In genomic region chr16:82011199-82011641, GRCh38 we compare ENCODE assay signal across 8 cellular contexts. TPM values are rescaled to one million over a fixed set of nuclear protein-coding genes. Genes with fewer than 3 reads are reported as not detected.
DNase-seq lines count a peak whose midpoint lies in the region; ATAC-seq and TF ChIP-seq lines count a peak whose summit lies in the region.

Gene SDR42E1, minus strand, starts transcription at chr16:82011470. Its CDS starts 10,612 bp downstream, at chr16:82000858.

- dilution Hi-C loops in mammary epithelial cell (cut with HindIII; ENCODE audit: low sequenced_read_pairs) = no loop called here

- H3K4me1 ChIP-seq in mammary epithelial cell (ENCODE audit: insufficient read depth, low read length) (peaks cover 10% of the 10 kb centered on the region), neutrophil (ENCODE audit: control insufficient read depth in 1 of 2, insufficient read depth in 1 of 2, low read depth in 1 of 2, low read length in 1 of 2) (no peaks in the 10 kb centered on the region)

- intact Hi-C loops in mammary epithelial cell (cut with micrococcal nuclease) = no loop called here

- H3K9ac ChIP-seq in mammary epithelial cell (ENCODE audit: insufficient read depth, low read length) = peak within 1 kb of the TSS; percentile 88

- H4K20me1 ChIP-seq in mammary epithelial cell (ENCODE audit: insufficient read depth, low read length) = no peaks in the 10 kb centered on the region

- 5% methylated on average over 13 of the region's 32 CpGs for WGBS in mammary epithelial cell (ENCODE audit: low coverage, missing lambda C conversion rate)

- peak within 1 kb of the TSS; percentile 97 for H3K4me2 ChIP-seq in mammary epithelial cell (ENCODE audit: insufficient read depth, low read depth, low read length)

- TF ChIP-seq CTCF in mammary epithelial cell (conservative IDR thresholded peaks at IDR 0.05 in 1 of 2, IDR thresholded peaks at IDR 0.05 in 1 of 2; ENCODE audit: extremely low read depth in 1 of 2, insufficient read depth in 1 of 2, low read depth in 1 of 2, low read length in 2 of 2) (no peak), neutrophil (IDR thresholded peaks at IDR 0.05) (no peak)

- H3K27me3 ChIP-seq in mammary epithelial cell (ENCODE audit: insufficient read depth, low read length) (no peaks in the 10 kb centered on the region), neutrophil (peaks cover 33% of the 10 kb centered on the region)

- H3K27ac ChIP-seq in mammary epithelial cell (ENCODE audit: insufficient read depth, low read depth, low read length) = peak within 1 kb of the TSS; percentile 60
- H3K27ac ChIP-seq in neutrophil = no peak within 1 kb of the TSS

- H2AFZ ChIP-seq in mammary epithelial cell (ENCODE audit: low read depth, low read length) = peak within 1 kb of the TSS; percentile 100

- peaks cover 3% of the 10 kb centered on the region for H3K9me3 ChIP-seq in mammary epithelial cell (replicated peaks; ENCODE audit: insufficient read depth, low read length)
- peaks cover 12% of the 10 kb centered on the region for H3K9me3 ChIP-seq in neutrophil

- peak; percentile 29 for DNase-seq in T-helper 9 cell
- DNase-seq in mammary epithelial cell = peak; percentile 76
- DNase-seq in ureter (ENCODE audit: low spot score) = peak; percentile 65
- no peak for DNase-seq in NK-92 treated with Interleukin-12 subunit alpha and Interleukin-12 subunit beta, amount 100 ng/mL, for 24 hours (lab: John Stamatoyannopoulos, UW)
- no peak for DNase-seq in MV-4-11 (lab: John Stamatoyannopoulos, UW)

- H3K79me2 ChIP-seq in mammary epithelial cell (ENCODE audit: insufficient read depth, low read length) = peaks cover 13% of the 10 kb centered on the region

- in situ Hi-C loops in mammary epithelial cell (cut with MboI; ENCODE audit: low sequenced_read_pairs in 2 of 2) = no loop called here

- peaks cover 4% of the 10 kb centered on the region for H3K36me3 ChIP-seq in mammary epithelial cell (ENCODE audit: insufficient read depth, low read length)
- no peaks in the 10 kb centered on the region for H3K36me3 ChIP-seq in neutrophil

- CTCF ChIA-PET in mammary epithelial cell (lab: Charles Lee; ENCODE audit: low non-redundant PET) = no interaction called here

- peak; percentile 96 for ATAC-seq in GM19397 (IDR thresholded peaks at IDR 0.05; ENCODE audit: unreplicated experiment)
- peak; percentile 64 for ATAC-seq in HG03565 (IDR thresholded peaks at IDR 0.05; ENCODE audit: unreplicated experiment)

- BruUV-seq in mammary epithelial cell (replicated peaks; lab: Mats Ljungman, UMichigan) = no TSS peak

- peak within 1 kb of the TSS; percentile 76 to 90 (median 81) for H3K4me3 ChIP-seq in mammary epithelial cell (replicated peaks in 1 of 3; ENCODE audit: insufficient read depth in 1 of 3, low read depth in 2 of 3, low read length in 3 of 3)
- H3K4me3 ChIP-seq in neutrophil (ENCODE audit: low read depth in 1 of 2, low read length in 1 of 2) = peak within 1 kb of the TSS; percentile 16 to 37

RNA-seq across cellular contexts. Expression of gene SDR42E1, which starts in this region (rescaled TPM):
- total RNA-seq in mammary epithelial cell = 10 to 100 TPM; 19.7 to 21.5 TPM
- 10.6 TPM for polyA plus RNA-seq in mammary epithelial cell
- 30.8 TPM for polyA minus RNA-seq in mammary epithelial cell
- 28.3 TPM for total RNA-seq in ureter

Comparison
In these comparisons a context has a peak if more than half of its experiments do, and no peak if none do; other contexts are left out.
1. DNase-seq: peak in T-helper 9 cell (single experiment), mammary epithelial cell (single experiment) and ureter (single experiment); none in NK-92 treated with Interleukin-12 subunit alpha and Interleukin-12 subunit beta, amount 100 ng/mL, for 24 hours (single experiment) and MV-4-11 (single experiment).